ENCODE assay signal across 8 cellular contexts in genomic region chr15:66931768-66932633, GRCh38.
A peak's percentile ranks its signal among the peaks of the same experiment; 100 is the strongest.
DNase-seq lines count a peak whose midpoint lies in the region; ATAC-seq, FAIRE-seq and TF ChIP-seq lines count a peak whose summit lies in the region.

No MANE protein-coding gene starts in this region.

- H3K4me3 Mint-ChIP-seq in activated naive CD8-positive, alpha-beta T cell treated with anti-CD3 and anti-CD28 coated beads, Interleukin-2, amount 10 ng/mL, durations not matched to agents 7 days and 5 days: no peak overlapping the region
- H3K4me3 Mint-ChIP-seq in activated naive CD8-positive, alpha-beta T cell treated with anti-CD3 and anti-CD28 coated beads, Interleukin-2, amount 50 U/mL, for 24 hours: no peak overlapping the region
- H3K4me3 Mint-ChIP-seq in astrocyte (ENCODE audit: unreplicated experiment): no peak overlapping the region
- no peak overlapping the region for H3K4me3 Mint-ChIP-seq in stimulated activated naive B cell treated with anti-CD40 and anti-IgM and Interleukin-4, amounts not matched to agents 10 μg/mL and 1 μg/mL and 100 μg/mL, for 72 hours

- peak overlapping the region; percentile 78 for H3K4me2 ChIP-seq in astrocyte (ENCODE audit: low read length)

- TF ChIP-seq CTCF in astrocyte (IDR thresholded peaks at IDR 0.05; ENCODE audit: insufficient read depth, low read depth, low read length): no peak
- no peak for TF ChIP-seq CTCF in upper lobe of right lung (IDR thresholded peaks at IDR 0.05)

- H3K36me3 ChIP-seq in astrocyte (ENCODE audit: insufficient read depth, low read length) (no peaks in the 10 kb centered on the region), upper lobe of right lung (no peaks in the 10 kb centered on the region)

- ATAC-seq in activated naive CD8-positive, alpha-beta T cell treated with anti-CD3 and anti-CD28 coated beads, Interleukin-2, amount 10 ng/mL, durations not matched to agents 7 days and 5 days (ENCODE audit: low read depth): no peak
- ATAC-seq in activated naive CD8-positive, alpha-beta T cell treated with anti-CD3 and anti-CD28 coated beads, Interleukin-2, amount 50 U/mL, for 24 hours: no peak
- ATAC-seq in upper lobe of right lung: peak; percentile 81
- no peak for ATAC-seq in stimulated activated naive B cell treated with anti-CD40 and anti-IgM and Interleukin-4, amounts not matched to agents 10 μg/mL and 1 μg/mL and 100 μg/mL, for 72 hours (replicated peaks)
- ATAC-seq in stimulated activated naive CD8-positive, alpha-beta T cell treated with anti-CD3 and anti-CD28 coated beads, Interleukin-15, Interleukin-2, amounts not matched to agents 100 U/mL and 50 U/mL, for 24 hours: no peak

- H3K27ac Mint-ChIP-seq in activated naive CD8-positive, alpha-beta T cell treated with anti-CD3 and anti-CD28 coated beads, Interleukin-2, amount 10 ng/mL, durations not matched to agents 7 days and 5 days: peak overlapping the region; percentile 21
- H3K27ac Mint-ChIP-seq in activated naive CD8-positive, alpha-beta T cell treated with anti-CD3 and anti-CD28 coated beads, Interleukin-2, amount 50 U/mL, for 24 hours: no peak overlapping the region
- H3K27ac Mint-ChIP-seq in astrocyte (ENCODE audit: unreplicated experiment): peak overlapping the region; percentile 70
- no peak overlapping the region for H3K27ac Mint-ChIP-seq in stimulated activated naive B cell treated with anti-CD40 and anti-IgM and Interleukin-4, amounts not matched to agents 10 μg/mL and 1 μg/mL and 100 μg/mL, for 72 hours

- no peaks in the 10 kb centered on the region for H3K4me1 Mint-ChIP-seq in activated naive CD8-positive, alpha-beta T cell treated with anti-CD3 and anti-CD28 coated beads, Interleukin-2, amount 10 ng/mL, durations not matched to agents 7 days and 5 days
- no peaks in the 10 kb centered on the region for H3K4me1 Mint-ChIP-seq in activated naive CD8-positive, alpha-beta T cell treated with anti-CD3 and anti-CD28 coated beads, Interleukin-2, amount 50 U/mL, for 24 hours
- peaks cover 20% of the 10 kb centered on the region for H3K4me1 Mint-ChIP-seq in astrocyte (ENCODE audit: low read depth, unreplicated experiment)
- H3K4me1 Mint-ChIP-seq in stimulated activated naive B cell treated with anti-CD40 and anti-IgM and Interleukin-4, amounts not matched to agents 10 μg/mL and 1 μg/mL and 100 μg/mL, for 72 hours: peaks cover 4 to 7% of the 10 kb centered on the region in 2 donors

- FAIRE-seq in astrocyte (lab: Jason Lieb, UNC): peak; percentile 26

- peak overlapping the region; percentile 2 for H3K9ac ChIP-seq in astrocyte (ENCODE audit: low read length)

- POLR2A ChIA-PET in activated naive CD8-positive, alpha-beta T cell treated with anti-CD3 and anti-CD28 coated beads, Interleukin-2, amount 10 ng/mL, durations not matched to agents 7 days and 5 days (lab: Charles Lee): no interaction called here

- H3K4me1 ChIP-seq in astrocyte (ENCODE audit: insufficient read depth, low read length) (peaks cover 16% of the 10 kb centered on the region), upper lobe of right lung (peaks cover 20% of the 10 kb centered on the region)

- H3K9me3 ChIP-seq in astrocyte (ENCODE audit: insufficient read depth, low read depth, low read length) (peaks cover 6% of the 10 kb centered on the region), upper lobe of right lung (no peaks in the 10 kb centered on the region)

- H4K20me1 ChIP-seq in astrocyte (ENCODE audit: insufficient read depth, low read length): no peaks in the 10 kb centered on the region

- no peaks in the 10 kb centered on the region for H3K36me3 Mint-ChIP-seq in activated naive CD8-positive, alpha-beta T cell treated with anti-CD3 and anti-CD28 coated beads, Interleukin-2, amount 10 ng/mL, durations not matched to agents 7 days and 5 days
- peaks cover 3% of the 10 kb centered on the region for H3K36me3 Mint-ChIP-seq in activated naive CD8-positive, alpha-beta T cell treated with anti-CD3 and anti-CD28 coated beads, Interleukin-2, amount 50 U/mL, for 24 hours (ENCODE audit: low read depth)
- no peaks in the 10 kb centered on the region for H3K36me3 Mint-ChIP-seq in astrocyte (ENCODE audit: low read depth, unreplicated experiment)
- H3K36me3 Mint-ChIP-seq in stimulated activated naive B cell treated with anti-CD40 and anti-IgM and Interleukin-4, amounts not matched to agents 10 μg/mL and 1 μg/mL and 100 μg/mL, for 72 hours: peaks cover 9 to 12% of the 10 kb centered on the region in 2 donors

- no peak for DNase-seq in activated naive CD8-positive, alpha-beta T cell treated with anti-CD3 and anti-CD28 coated beads, Interleukin-2, amount 10 ng/mL, durations not matched to agents 7 days and 5 days
- no peak for DNase-seq in activated naive CD8-positive, alpha-beta T cell treated with anti-CD3 and anti-CD28 coated beads, Interleukin-2, amount 50 U/mL, for 24 hours
- DNase-seq in astrocyte (ENCODE audit: low read depth) (peak; percentile 46), kidney glomerular epithelial cell (lab: John Stamatoyannopoulos, UW) (peak; percentile 74), upper lobe of right lung (peak; percentile 69), occipital lobe (lab: John Stamatoyannopoulos, UW) (no peak)
- DNase-seq in stimulated activated naive B cell treated with anti-CD40 and anti-IgM and Interleukin-4, amounts not matched to agents 10 μg/mL and 1 μg/mL and 100 μg/mL, for 72 hours: no peak
- DNase-seq in stimulated activated naive CD8-positive, alpha-beta T cell treated with anti-CD3 and anti-CD28 coated beads, Interleukin-15, Interleukin-2, amounts not matched to agents 100 U/mL and 50 U/mL, for 24 hours: no peak

- H3K9me3 Mint-ChIP-seq in activated naive CD8-positive, alpha-beta T cell treated with anti-CD3 and anti-CD28 coated beads, Interleukin-2, amount 10 ng/mL, durations not matched to agents 7 days and 5 days: peaks cover 25% of the 10 kb centered on the region
- peaks cover 21% of the 10 kb centered on the region for H3K9me3 Mint-ChIP-seq in activated naive CD8-positive, alpha-beta T cell treated with anti-CD3 and anti-CD28 coated beads, Interleukin-2, amount 50 U/mL, for 24 hours
- peaks cover 12% of the 10 kb centered on the region for H3K9me3 Mint-ChIP-seq in astrocyte (ENCODE audit: unreplicated experiment)
- peaks cover 8 to 15% of the 10 kb centered on the region in 2 donors for H3K9me3 Mint-ChIP-seq in stimulated activated naive B cell treated with anti-CD40 and anti-IgM and Interleukin-4, amounts not matched to agents 10 μg/mL and 1 μg/mL and 100 μg/mL, for 72 hours

- H3K27me3 Mint-ChIP-seq in activated naive CD8-positive, alpha-beta T cell treated with anti-CD3 and anti-CD28 coated beads, Interleukin-2, amount 10 ng/mL, durations not matched to agents 7 days and 5 days: peaks cover 16% of the 10 kb centered on the region
- H3K27me3 Mint-ChIP-seq in activated naive CD8-positive, alpha-beta T cell treated with anti-CD3 and anti-CD28 coated beads, Interleukin-2, amount 50 U/mL, for 24 hours: peaks cover 10% of the 10 kb centered on the region
- no peaks in the 10 kb centered on the region for H3K27me3 Mint-ChIP-seq in astrocyte (ENCODE audit: low read depth, unreplicated experiment)
- peaks cover 20 to 36% of the 10 kb centered on the region in 2 donors for H3K27me3 Mint-ChIP-seq in stimulated activated naive B cell treated with anti-CD40 and anti-IgM and Interleukin-4, amounts not matched to agents 10 μg/mL and 1 μg/mL and 100 μg/mL, for 72 hours

- intact Hi-C loops in upper lobe of right lung (cut with DNase I): no loop called here

- H3K4me3 ChIP-seq in astrocyte (ENCODE audit: insufficient read depth, low read depth, low read length): no peak overlapping the region
- no peak overlapping the region for H3K4me3 ChIP-seq in upper lobe of right lung

- H3K27me3 ChIP-seq in astrocyte (ENCODE audit: insufficient read depth, low read length) (no peaks in the 10 kb centered on the region), upper lobe of right lung (no peaks in the 10 kb centered on the region)

- no peaks in the 10 kb centered on the region for H3K79me2 ChIP-seq in astrocyte (ENCODE audit: insufficient read depth, low read length)

- no peak overlapping the region for H2AFZ ChIP-seq in astrocyte (ENCODE audit: low read depth, low read length)

- peak overlapping the region; percentile 21 for H3K27ac ChIP-seq in astrocyte (ENCODE audit: low read depth, low read length)
- H3K27ac ChIP-seq in upper lobe of right lung: peak overlapping the region; percentile 31

Comparison
In these comparisons a context has a peak if more than half of its experiments do, and no peak if none do; other contexts are left out.
1. H3K27ac Mint-ChIP-seq: peak in activated naive CD8-positive, alpha-beta T cell treated with anti-CD3 and anti-CD28 coated beads, Interleukin-2, amount 10 ng/mL, durations not matched to agents 7 days and 5 days (single experiment) and astrocyte (single experiment); none in activated naive CD8-positive, alpha-beta T cell treated with anti-CD3 and anti-CD28 coated beads, Interleukin-2, amount 50 U/mL, for 24 hours (single experiment) and stimulated activated naive B cell treated with anti-CD40 and anti-IgM and Interleukin-4, amounts not matched to agents 10 μg/mL and 1 μg/mL and 100 μg/mL, for 72 hours (single experiment).
2. DNase-seq: peak in astrocyte (single experiment), kidney glomerular epithelial cell (single experiment) and upper lobe of right lung (single experiment); none in activated naive CD8-positive, alpha-beta T cell treated with anti-CD3 and anti-CD28 coated beads, Interleukin-2, amount 10 ng/mL, durations not matched to agents 7 days and 5 days (single experiment), activated naive CD8-positive, alpha-beta T cell treated with anti-CD3 and anti-CD28 coated beads, Interleukin-2, amount 50 U/mL, for 24 hours (single experiment), stimulated activated naive B cell treated with anti-CD40 and anti-IgM and Interleukin-4, amounts not matched to agents 10 μg/mL and 1 μg/mL and 100 μg/mL, for 72 hours (single experiment), occipital lobe (single experiment) and stimulated activated naive CD8-positive, alpha-beta T cell treated with anti-CD3 and anti-CD28 coated beads, Interleukin-15, Interleukin-2, amounts not matched to agents 100 U/mL and 50 U/mL, for 24 hours (single experiment).